In genomic region chr2:64865831-64866146, GRCh38 we compare ENCODE assay signal across 9 cellular contexts.
DNase-seq lines count a peak whose midpoint lies in the region; ATAC-seq and TF ChIP-seq lines count a peak whose summit lies in the region.
"Had no signal": no experiment of that assay in that cellular context is flagged by ENCODE, and none has a peak within 500 bp of the region (broad histone marks: within the 10 kb centered on the region; RNA-seq: fewer than 3 reads in every experiment).

No MANE protein-coding gene starts in this region.

- H3K4me1 ChIP-seq in MM.1S (ENCODE audit: low read length) = peaks cover 17% of the 10 kb centered on the region; the same call in 1 of the 2 replicates

- no peak overlapping the region for H3K9ac ChIP-seq in MM.1S (ENCODE audit: low read length)

- H3K27ac Mint-ChIP-seq in CD14-positive monocyte (peak overlapping the region in 4 of 7 donors; percentile 80 to 89 (median 84)), endothelial cell (ENCODE audit: unreplicated experiment) (no peak overlapping the region), progenitor cell of endocrine pancreas (no peak overlapping the region)
- no peak overlapping the region for H3K27ac Mint-ChIP-seq in activated T-cell treated with anti-CD3 and anti-CD28 coated beads, Interleukin-2, amount 50 U/mL, for 72 hours

- peaks cover 5% of the 10 kb centered on the region; the same call in 1 of the 2 replicates for H3F3A ChIP-seq in MM.1S (ENCODE audit: insufficient read depth, low read length)

- no peak for ATAC-seq in activated T-cell treated with anti-CD3 and anti-CD28 coated beads, Interleukin-2, amount 50 U/mL, for 72 hours (replicated peaks in 1 of 2)
- ATAC-seq in HG02588 (IDR thresholded peaks at IDR 0.05; ENCODE audit: unreplicated experiment) = no peak

- H3K9me2 ChIP-seq in MM.1S (replicated peaks; ENCODE audit: insufficient read depth, low read length) = no peaks in the 10 kb centered on the region

- TF ChIP-seq CTCF in CD14-positive monocyte (IDR thresholded peaks at IDR 0.05) (peak; percentile 72), MM.1S (IDR thresholded peaks at IDR 0.05; ENCODE audit: low read length) (peak; percentile 30; the same call in 1 of the 2 replicates), endothelial cell (IDR thresholded peaks at IDR 0.05; ENCODE audit: unreplicated experiment) (peak; percentile 19), progenitor cell of endocrine pancreas (IDR thresholded peaks at IDR 0.05; ENCODE audit: unreplicated experiment) (peak; percentile 7)

- H2AFZ ChIP-seq in MM.1S (ENCODE audit: low read length) = peak overlapping the region; percentile 46; the same call in 1 of the 2 replicates

- peak overlapping the region; percentile 73 to 87 for H3K4me3 Mint-ChIP-seq in CD14-positive monocyte
- H3K4me3 Mint-ChIP-seq in endothelial cell (ENCODE audit: unreplicated experiment) = no peak overlapping the region
- no peak overlapping the region for H3K4me3 Mint-ChIP-seq in progenitor cell of endocrine pancreas (ENCODE audit: low read depth)
- H3K4me3 Mint-ChIP-seq in activated T-cell treated with anti-CD3 and anti-CD28 coated beads, Interleukin-2, amount 50 U/mL, for 72 hours = no peak overlapping the region

- H3K36me3 Mint-ChIP-seq in CD14-positive monocyte = no peaks in the 10 kb centered on the region
- no peaks in the 10 kb centered on the region for H3K36me3 Mint-ChIP-seq in endothelial cell (ENCODE audit: low read depth, unreplicated experiment)
- no peaks in the 10 kb centered on the region for H3K36me3 Mint-ChIP-seq in progenitor cell of endocrine pancreas (ENCODE audit: insufficient read depth)
- no peaks in the 10 kb centered on the region for H3K36me3 Mint-ChIP-seq in activated T-cell treated with anti-CD3 and anti-CD28 coated beads, Interleukin-2, amount 50 U/mL, for 72 hours (ENCODE audit: insufficient read depth in 2 of 2)

- DNase-seq in CD14-positive monocyte (ENCODE audit: low spot score) (no peak), MM.1S (no peak), endothelial cell (ENCODE audit: low spot score) (no peak), progenitor cell of endocrine pancreas (ENCODE audit: low spot score, unreplicated experiment) (no peak), ureter (ENCODE audit: low spot score) (no peak)
- no peak for DNase-seq in activated T-cell treated with anti-CD3 and anti-CD28 coated beads, Interleukin-2, amount 50 U/mL, for 72 hours
- DNase-seq in NK-92 treated with Interleukin-12 subunit alpha and Interleukin-12 subunit beta, amount 100 ng/mL, for 24 hours (lab: John Stamatoyannopoulos, UW) = no peak
- DNase-seq: NCI-H1436 treated with DMSO at 0.1 percent for 48 hours had no signal

- H4K20me1 ChIP-seq in MM.1S (ENCODE audit: insufficient read depth, low read length) = no peaks in the 10 kb centered on the region

- intact Hi-C loops in CD14-positive monocyte (cut with micrococcal nuclease) = loop anchor here (1.0 to 5.0 kb wide), 5 partner anchors 35 to 218 kb away; no protein-coding TSS in a partner anchor

- no peaks in the 10 kb centered on the region for H3K27me3 ChIP-seq in MM.1S (replicated peaks; ENCODE audit: insufficient read depth, low read length)

- no peaks in the 10 kb centered on the region for H3K79me2 ChIP-seq in MM.1S (ENCODE audit: low read length)

- H3K27me3 Mint-ChIP-seq in CD14-positive monocyte (ENCODE audit: low read depth in 3 of 3) (peaks cover 0 to 9% (median 0%) of the 10 kb centered on the region in 3 donors), endothelial cell (ENCODE audit: unreplicated experiment) (peaks cover 12% of the 10 kb centered on the region), progenitor cell of endocrine pancreas (peaks cover 25% of the 10 kb centered on the region)
- peaks cover 11% of the 10 kb centered on the region for H3K27me3 Mint-ChIP-seq in activated T-cell treated with anti-CD3 and anti-CD28 coated beads, Interleukin-2, amount 50 U/mL, for 72 hours (ENCODE audit: low read depth)

- H3K27ac ChIP-seq in MM.1S (ENCODE audit: low read length) = no peak overlapping the region

- H3K9me3 ChIP-seq in MM.1S (replicated peaks; ENCODE audit: insufficient read depth, low read length) = no peaks in the 10 kb centered on the region

- no peaks in the 10 kb centered on the region for H3K36me3 ChIP-seq in MM.1S (replicated peaks; ENCODE audit: insufficient read depth, low read length)

- H3K4me2 ChIP-seq in MM.1S (ENCODE audit: low read depth, low read length) = peak overlapping the region; percentile 97

- H3K9me3 Mint-ChIP-seq in CD14-positive monocyte (peaks cover 0 to 1% (median 0%) of the 10 kb centered on the region in 7 donors), endothelial cell (ENCODE audit: unreplicated experiment) (no peaks in the 10 kb centered on the region), progenitor cell of endocrine pancreas (ENCODE audit: low read depth) (no peaks in the 10 kb centered on the region)
- H3K9me3 Mint-ChIP-seq in activated T-cell treated with anti-CD3 and anti-CD28 coated beads, Interleukin-2, amount 50 U/mL, for 72 hours = no peaks in the 10 kb centered on the region

- peaks cover 14% of the 10 kb centered on the region for H3K4me1 Mint-ChIP-seq in CD14-positive monocyte
- H3K4me1 Mint-ChIP-seq in endothelial cell (ENCODE audit: unreplicated experiment) = peaks cover 6% of the 10 kb centered on the region
- no peaks in the 10 kb centered on the region for H3K4me1 Mint-ChIP-seq in progenitor cell of endocrine pancreas (ENCODE audit: low read depth)
- no peaks in the 10 kb centered on the region for H3K4me1 Mint-ChIP-seq in activated T-cell treated with anti-CD3 and anti-CD28 coated beads, Interleukin-2, amount 50 U/mL, for 72 hours (ENCODE audit: low read depth)

- H3K4me3 ChIP-seq in MM.1S (ENCODE audit: low read length) = peak overlapping the region; percentile 51

Comparison
In these comparisons a context has a peak if more than half of its experiments do, and no peak if none do; other contexts are left out.
1. H3K27ac Mint-ChIP-seq: peak in CD14-positive monocyte (4 of 7); none in endothelial cell (single experiment), progenitor cell of endocrine pancreas (single experiment) and activated T-cell treated with anti-CD3 and anti-CD28 coated beads, Interleukin-2, amount 50 U/mL, for 72 hours (single experiment).
2. H3K4me3 Mint-ChIP-seq: peak in CD14-positive monocyte (2 of 2); none in endothelial cell (single experiment), progenitor cell of endocrine pancreas (single experiment) and activated T-cell treated with anti-CD3 and anti-CD28 coated beads, Interleukin-2, amount 50 U/mL, for 72 hours (0 of 2).
3. CTCF ChIP-seq: peak in every context shown above with its lines; median percentile 72 in CD14-positive monocyte; 30 in MM.1S; 19 in endothelial cell; 7 in progenitor cell of endocrine pancreas.